9 cellular contexts compared by ENCODE assay signal in genomic region chr11:94776351-94777321, GRCh38. TPM values are rescaled to one million over a fixed set of nuclear protein-coding genes. Genes with fewer than 3 reads are reported as not detected.
DNase-seq lines count a peak whose midpoint lies in the region; ATAC-seq and TF ChIP-seq lines count a peak whose summit lies in the region.
"Had no signal": no experiment of that assay in that cellular context is flagged by ENCODE, and none has a peak within 500 bp of the region (broad histone marks: within the 10 kb centered on the region; RNA-seq: fewer than 3 reads in every experiment).

No MANE protein-coding gene starts in this region.

- no peak overlapping the region for H2AFZ ChIP-seq in MM.1S (ENCODE audit: low read length)

- H3K27me3 ChIP-seq in MM.1S (replicated peaks; ENCODE audit: insufficient read depth, low read length): no peaks in the 10 kb centered on the region
- no peaks in the 10 kb centered on the region for H3K27me3 ChIP-seq in breast epithelium
- H3K27me3 ChIP-seq: SJSA1 had no signal

- POLR2A ChIA-PET in activated CD4-positive, alpha-beta memory T cell treated with anti-CD3 and anti-CD28 coated beads for 36 hours (lab: Charles Lee): no interaction called here
- POLR2A ChIA-PET in GM10248 (lab: Yijun Ruan, JAX): no interaction called here

- no peaks in the 10 kb centered on the region for H3K9me2 ChIP-seq in MM.1S (replicated peaks; ENCODE audit: insufficient read depth, low read length)

- intact Hi-C loops in breast epithelium (cut with DNase I; ENCODE audit: low total_unique reads): no loop called here
- intact Hi-C loops in activated CD4-positive, alpha-beta memory T cell treated with anti-CD3 and anti-CD28 coated beads for 36 hours (cut with micrococcal nuclease): no loop called here

- peaks cover 56% of the 10 kb centered on the region for H3K4me1 Mint-ChIP-seq in nephron
- peaks cover 8% of the 10 kb centered on the region for H3K4me1 Mint-ChIP-seq in activated CD4-positive, alpha-beta memory T cell treated with anti-CD3 and anti-CD28 coated beads for 36 hours (ENCODE audit: low read depth)

- H3K9me3 ChIP-seq in MM.1S (replicated peaks; ENCODE audit: insufficient read depth, low read length): no peaks in the 10 kb centered on the region
- H3K9me3 ChIP-seq in breast epithelium: no peaks in the 10 kb centered on the region
- H3K9me3 ChIP-seq: SJSA1 had no signal

- H3K4me2 ChIP-seq in MM.1S (ENCODE audit: low read depth, low read length): no peak overlapping the region

- CTCF ChIA-PET in activated CD4-positive, alpha-beta memory T cell treated with anti-CD3 and anti-CD28 coated beads for 36 hours (lab: Charles Lee): interaction anchor here (1.4 kb wide), 1 partner anchor 8 kb away, joined by 5 read pairs; no protein-coding TSS in a partner anchor
- CTCF ChIA-PET in GM10248 (lab: Yijun Ruan, JAX): interaction anchor here (1.0 to 2.8 kb wide), 3 partner anchors 9 to 12 kb away, joined by 4 to 11 read pairs (median 6); no protein-coding TSS in a partner anchor

- H3K4me1 ChIP-seq in MM.1S (ENCODE audit: low read length) (peaks cover 9% of the 10 kb centered on the region), breast epithelium (peaks cover 0 to 7% of the 10 kb centered on the region in 2 donors)

- peak overlapping the region in 1 of 3 experiments; percentile 17 for H3K4me3 Mint-ChIP-seq in nephron
- H3K4me3 Mint-ChIP-seq in activated CD4-positive, alpha-beta memory T cell treated with anti-CD3 and anti-CD28 coated beads for 36 hours: no peak overlapping the region

- peaks cover 90% of the 10 kb centered on the region for H3K79me2 ChIP-seq in MM.1S (ENCODE audit: low read length)

- no peaks in the 10 kb centered on the region; the same call in 1 of the 2 replicates for H4K20me1 ChIP-seq in MM.1S (ENCODE audit: insufficient read depth, low read length)

- TF ChIP-seq CTCF in MM.1S (IDR thresholded peaks at IDR 0.05; ENCODE audit: low read length) (no peak), breast epithelium (IDR thresholded peaks at IDR 0.05) (no peak), nephron (IDR thresholded peaks at IDR 0.05; ENCODE audit: unreplicated experiment in 3 of 3) (no peak), GM10248 (IDR thresholded peaks at IDR 0.05; ENCODE audit: control extremely low read depth, extremely low read depth, low read depth, missing control alignments) (no peak)

- TF ChIP-seq POLR2A in breast epithelium (IDR thresholded peaks at IDR 0.05): no peak

- H3K27me3 Mint-ChIP-seq in nephron (ENCODE audit: low read depth): no peaks in the 10 kb centered on the region
- peaks cover 23% of the 10 kb centered on the region for H3K27me3 Mint-ChIP-seq in activated CD4-positive, alpha-beta memory T cell treated with anti-CD3 and anti-CD28 coated beads for 36 hours

- no peak overlapping the region for H3K9ac ChIP-seq in MM.1S (ENCODE audit: low read length)

- H3K27ac ChIP-seq in MM.1S (ENCODE audit: low read length): no peak overlapping the region
- peak overlapping the region; percentile 41 to 44 for H3K27ac ChIP-seq in breast epithelium
- H3K27ac ChIP-seq: SJSA1 had no signal

- peaks cover 10% of the 10 kb centered on the region; the same call in 1 of the 2 replicates for H3F3A ChIP-seq in MM.1S (ENCODE audit: insufficient read depth, low read length)

- ATAC-seq in HG03354 (IDR thresholded peaks at IDR 0.05; ENCODE audit: poor library complexity, severe bottlenecking, unreplicated experiment): no peak

- H3K36me3 Mint-ChIP-seq in nephron (ENCODE audit: low read depth): peaks cover 3% of the 10 kb centered on the region
- H3K36me3 Mint-ChIP-seq in activated CD4-positive, alpha-beta memory T cell treated with anti-CD3 and anti-CD28 coated beads for 36 hours: no peaks in the 10 kb centered on the region

- DNase-seq in DMS79 (lab: John Stamatoyannopoulos, UW): peak; percentile 43
- peak; percentile 14 for DNase-seq in MM.1S
- DNase-seq in breast epithelium (ENCODE audit: low spot score in 2 of 2): no peak
- DNase-seq in activated CD4-positive, alpha-beta memory T cell treated with anti-CD3 and anti-CD28 coated beads for 36 hours: no peak
- no peak for DNase-seq in GM10248 (ENCODE audit: extremely low spot score)
- DNase-seq in activated CD8-positive, alpha-beta memory T cell treated with anti-CD3 and anti-CD28 coated beads for 24 hours: no peak

- H3K9me3 Mint-ChIP-seq in nephron: no peaks in the 10 kb centered on the region
- no peaks in the 10 kb centered on the region for H3K9me3 Mint-ChIP-seq in activated CD4-positive, alpha-beta memory T cell treated with anti-CD3 and anti-CD28 coated beads for 36 hours

- H3K4me3 ChIP-seq in MM.1S (ENCODE audit: low read length): no peak overlapping the region
- H3K4me3 ChIP-seq in breast epithelium: no peak overlapping the region
- H3K4me3 ChIP-seq: SJSA1 had no signal

- H3K36me3 ChIP-seq in MM.1S (replicated peaks; ENCODE audit: insufficient read depth, low read length) (no peaks in the 10 kb centered on the region), breast epithelium (no peaks in the 10 kb centered on the region)
- H3K36me3 ChIP-seq: SJSA1 had no signal

- peak overlapping the region in 2 of 3 experiments; percentile 7 to 33 for H3K27ac Mint-ChIP-seq in nephron
- H3K27ac Mint-ChIP-seq in activated CD4-positive, alpha-beta memory T cell treated with anti-CD3 and anti-CD28 coated beads for 36 hours: no peak overlapping the region

RNA-seq across cellular contexts. Expression of gene AMOTL1, which starts 8.5 kb away (rescaled TPM):
- total RNA-seq in breast epithelium: 10 to 100 TPM; 35.5 to 41.4 (median 39.0) TPM
- total RNA-seq in activated CD4-positive, alpha-beta memory T cell treated with anti-CD3 and anti-CD28 coated beads for 36 hours: under 1 TPM; 0.24 to 0.31 TPM

Comparison
In these comparisons a context has a peak if more than half of its experiments do, and no peak if none do; other contexts are left out.
1. DNase-seq: peak in DMS79 (single experiment) and MM.1S (single experiment); none in breast epithelium (0 of 2), activated CD4-positive, alpha-beta memory T cell treated with anti-CD3 and anti-CD28 coated beads for 36 hours (single experiment), GM10248 (single experiment) and activated CD8-positive, alpha-beta memory T cell treated with anti-CD3 and anti-CD28 coated beads for 24 hours (single experiment).
2. RNA of gene AMOTL1, which starts 8.5 kb away (total RNA-seq): 35.5 to 41.4 TPM in breast epithelium; 0.24 to 0.31 TPM in activated CD4-positive, alpha-beta memory T cell treated with anti-CD3 and anti-CD28 coated beads for 36 hours; every median in the first group is over 10 times any median in the second.